8 cellular contexts compared by ENCODE assay signal in the genomic region with DNA sequence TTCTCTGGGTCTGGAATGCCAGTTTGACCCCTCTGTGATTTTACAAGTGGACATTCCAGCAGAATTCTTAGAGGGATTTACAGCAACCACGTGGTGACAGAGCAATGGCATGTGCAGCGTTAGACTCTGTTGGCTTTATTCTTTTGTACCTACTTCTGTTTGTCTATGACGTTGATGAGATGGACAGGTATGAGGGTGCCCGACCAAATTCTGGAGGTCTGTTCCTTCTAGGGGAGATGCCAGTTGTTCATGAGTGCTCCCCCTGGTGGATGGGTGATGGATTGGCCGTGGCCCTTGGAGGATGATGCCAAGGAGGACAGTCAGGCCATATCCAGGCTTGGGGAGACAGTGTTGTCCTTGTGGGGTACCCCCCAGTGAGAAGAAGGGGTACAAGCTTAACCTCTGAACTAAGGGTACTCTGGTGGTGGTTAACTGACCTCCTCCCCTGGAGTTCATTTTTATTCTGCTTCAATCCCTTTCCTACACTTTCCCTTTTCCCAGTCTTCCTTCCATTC.
DNase-seq lines count a peak whose midpoint lies in the region; ATAC-seq and TF ChIP-seq lines count a peak whose summit lies in the region.

No MANE protein-coding gene starts in this region.

- 65 to 86% (median 72%) methylated on average over 5 of the region's 5 CpGs for WGBS in stomach, 5 donors

- peak; percentile 78 for ATAC-seq in memory B cell (ENCODE audit: low read depth)
- ATAC-seq in GM21360 (IDR thresholded peaks at IDR 0.05; ENCODE audit: unreplicated experiment), result no peak
- no peak for ATAC-seq in GM19467 (IDR thresholded peaks at IDR 0.05; ENCODE audit: unreplicated experiment)

- no peaks in the 10 kb centered on the region for H3K4me1 ChIP-seq in ascending aorta
- peaks cover 8 to 35% (median 18%) of the 10 kb centered on the region in 4 donors for H3K4me1 ChIP-seq in stomach

- no peak overlapping the region for H3K27ac ChIP-seq in ascending aorta
- no peak overlapping the region for H3K27ac ChIP-seq in stomach

- no peak overlapping the region for H3K4me3 ChIP-seq in AG09309 (ENCODE audit: control insufficient read depth, low read depth, low read length)
- H3K4me3 ChIP-seq in ascending aorta, result no peak overlapping the region
- H3K4me3 ChIP-seq in stomach, result no peak overlapping the region

- TF ChIP-seq EP300 in stomach (IDR thresholded peaks at IDR 0.05), result no peak

- TF ChIP-seq CTCF in AG09309 (IDR thresholded peaks at IDR 0.05; ENCODE audit: control insufficient read depth, insufficient read depth, low read depth, low read length, missing control alignments), result peak; percentile 62
- TF ChIP-seq CTCF in GM20000 (IDR thresholded peaks at IDR 0.05; ENCODE audit: extremely low read depth, missing control alignments), result peak; percentile 64
- peak; percentile 13 to 35 (median 28) for TF ChIP-seq CTCF in ascending aorta (IDR thresholded peaks at IDR 0.05)
- peak in 5 of 7 experiments; percentile 43 to 62 (median 49) for TF ChIP-seq CTCF in stomach (IDR thresholded peaks at IDR 0.05)

- peaks cover 9% of the 10 kb centered on the region for H3K36me3 Mint-ChIP-seq in memory B cell

- H3K4me1 Mint-ChIP-seq in memory B cell, result peaks cover 24% of the 10 kb centered on the region

- H3K36me3 ChIP-seq in ascending aorta (peaks cover 0 to 6% of the 10 kb centered on the region in 2 donors), stomach (peaks cover 0 to 9% (median 8%) of the 10 kb centered on the region in 4 donors)

- TF ChIP-seq POLR2A in stomach (IDR thresholded peaks at IDR 0.05), result no peak

- H3K9me3 ChIP-seq in ascending aorta (no peaks in the 10 kb centered on the region), stomach (no peaks in the 10 kb centered on the region)

- H3K9me3 Mint-ChIP-seq in memory B cell, result no peaks in the 10 kb centered on the region

- H3K27me3 Mint-ChIP-seq in memory B cell, result no peaks in the 10 kb centered on the region

- intact Hi-C loops in ascending aorta (cut with DNase I) (no loop called here), stomach (cut with DNase I; ENCODE audit: low total_unique reads) (no loop called here)

- H3K27me3 ChIP-seq in ascending aorta (no peaks in the 10 kb centered on the region), stomach (no peaks in the 10 kb centered on the region)

- DNase-seq in AG09309 (ENCODE audit: low read depth) (no peak), GM20000 (ENCODE audit: low spot score) (peak; percentile 53), T-helper 2 cell (peak in 4 of 5 experiments; percentile 29 to 60 (median 34)), ascending aorta (ENCODE audit: low spot score in 2 of 2) (no peak), memory B cell (ENCODE audit: low spot score in 2 of 2) (peak; percentile 62 to 64), stomach (peak; percentile 55)

- H3K27ac Mint-ChIP-seq in memory B cell, result no peak overlapping the region

- H3K4me3 Mint-ChIP-seq in memory B cell, result no peak overlapping the region

Comparison
In these comparisons a context has a peak if more than half of its experiments do, and no peak if none do; other contexts are left out.
1. DNase-seq: peak in GM20000 (single experiment), T-helper 2 cell (4 of 5), memory B cell (2 of 2) and stomach (single experiment); none in AG09309 (single experiment) and ascending aorta (0 of 2).
2. Peak in every context shown above with its lines, with median percentiles within 50 percentile points of each other: CTCF ChIP-seq.